8 cellular contexts compared by ENCODE assay signal in the genomic region with DNA sequence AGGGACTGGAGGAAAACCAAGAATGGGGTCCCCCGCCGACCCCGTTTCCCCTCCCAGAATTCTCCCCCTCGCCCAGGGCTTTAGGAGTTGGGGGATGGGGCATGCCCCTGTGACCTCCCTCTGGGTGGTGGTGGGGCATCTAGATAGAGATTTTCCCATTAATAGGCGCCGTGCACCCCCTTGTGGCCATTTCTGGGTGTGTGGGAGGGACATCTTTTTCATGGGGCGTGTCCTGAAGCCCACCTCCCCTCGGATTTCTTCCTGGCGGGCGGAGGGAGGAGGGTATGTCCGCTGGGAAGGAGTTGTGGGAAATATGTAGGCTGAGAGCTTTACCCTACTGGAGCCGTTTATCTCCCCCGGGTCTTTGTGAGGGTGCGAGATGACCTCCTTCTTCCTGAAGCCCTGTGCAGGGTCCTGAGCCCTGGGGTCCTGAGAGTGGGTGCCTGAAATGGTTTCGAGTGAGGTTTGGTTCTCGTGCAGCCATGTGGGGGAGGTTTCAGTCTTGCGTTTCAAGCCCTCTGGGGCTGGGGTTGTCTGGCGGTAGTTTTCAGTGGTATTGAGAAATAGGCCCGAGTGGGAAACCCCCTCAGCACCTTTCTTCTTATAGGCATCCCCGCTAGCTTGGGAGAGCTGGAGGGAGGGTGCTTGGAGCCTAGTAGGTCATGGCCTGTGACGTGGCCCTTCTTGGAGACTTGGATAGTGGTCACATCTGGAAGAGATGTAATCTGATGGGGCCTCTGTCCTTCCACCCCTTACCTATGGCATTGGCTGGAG. TPM values are rescaled to one million over a fixed set of nuclear protein-coding genes. Genes with fewer than 3 reads are reported as not detected.
A peak's percentile ranks its signal among the peaks of the same experiment; 100 is the strongest.
DNase-seq lines count a peak whose midpoint lies in the region; ATAC-seq lines count a peak whose summit lies in the region.

No MANE protein-coding gene starts in this region.

- DNase-seq in SIG-M5 treated with dmso at 0.1 percent for 504 hours (lab: John Stamatoyannopoulos, UW; ENCODE audit: unreplicated experiment) (peak; percentile 80), SIG-M5 (lab: John Stamatoyannopoulos, UW) (no peak), NCI-H2171 (lab: John Stamatoyannopoulos, UW) (peak; percentile 68), cerebellar cortex (ENCODE audit: low spot score) (peak; percentile 85), left lobe of liver (ENCODE audit: low spot score) (peak; percentile 74)
- peak; percentile 81 for DNase-seq in stimulated activated CD4-positive, alpha-beta T cell treated with anti-CD3 and anti-CD28 coated beads, Interleukin-4, amount 100 ng/mL, for 1 hour

- ATAC-seq in activated CD4-positive, CD25-positive, alpha-beta regulatory T cell treated with anti-CD3 and anti-CD28 coated beads, Interleukin-2, amount 50 U/mL, for 24 hours: peak; percentile 15 to 27
- peak; percentile 7 for ATAC-seq in left lobe of liver
- ATAC-seq in HG03439 (IDR thresholded peaks at IDR 0.05; ENCODE audit: unreplicated experiment): no peak

RNA-seq across cellular contexts. Expression of gene PRMT1, which starts 1.0 kb away (rescaled TPM):
- 28.7 TPM for total RNA-seq in left lobe of liver

RNA-seq across cellular contexts. Expression of gene ADM5, which starts 11.3 kb away (rescaled TPM):
- total RNA-seq in left lobe of liver: 0.86 TPM

RNA-seq across cellular contexts. Expression of gene BCL2L12, which starts 12.4 kb away (rescaled TPM):
- total RNA-seq in left lobe of liver: 13.7 TPM

RNA-seq across cellular contexts. Expression of gene IRF3, which starts 12.4 kb away (rescaled TPM):
- 50.1 TPM for total RNA-seq in left lobe of liver

RNA-seq across cellular contexts. Expression of gene CPT1C, which starts 12.8 kb away (rescaled TPM):
- 0.91 TPM for total RNA-seq in left lobe of liver
